Comparison of ENCODE assay signal across 14 cellular contexts in the genomic region with DNA sequence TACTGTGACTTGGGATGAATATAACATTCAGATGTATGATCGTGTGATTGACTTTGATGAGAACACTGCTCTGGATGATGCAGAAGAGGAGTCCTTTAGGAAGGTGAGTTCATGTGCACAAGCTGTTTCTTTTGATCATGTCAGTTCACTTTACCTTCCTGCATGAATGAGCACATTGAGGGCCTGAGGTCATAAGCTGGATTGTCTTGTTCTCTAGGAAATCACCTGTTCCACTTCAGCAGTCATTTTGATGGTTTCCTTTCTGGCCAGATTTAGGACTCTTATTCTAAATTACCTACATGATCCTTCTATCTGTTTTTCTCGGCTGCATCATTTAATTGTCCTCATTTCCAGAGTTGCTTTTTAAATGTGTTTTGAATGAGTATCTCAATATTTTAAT. TPM values are rescaled to one million over a fixed set of nuclear protein-coding genes. Genes with fewer than 3 reads are reported as not detected.
A peak's percentile ranks its signal among the peaks of the same experiment; 100 is the strongest.
DNase-seq lines count a peak whose midpoint lies in the region; ATAC-seq and TF ChIP-seq lines count a peak whose summit lies in the region.
"Had no signal": no experiment of that assay in that cellular context is flagged by ENCODE, and none has a peak within 500 bp of the region (broad histone marks: within the 10 kb centered on the region; RNA-seq: fewer than 3 reads in every experiment).

No MANE protein-coding gene starts in this region.

- DNase-seq in DMS53 treated with DMSO at 0.1 percent for 48 hours (lab: John Stamatoyannopoulos, UW; ENCODE audit: unreplicated experiment): peak; percentile 67
- peak; percentile 80 for DNase-seq in GM12865 (ENCODE audit: low read depth)
- DNase-seq in NCI-H69 (lab: John Stamatoyannopoulos, UW): peak; percentile 11
- DNase-seq in left kidney (ENCODE audit: low read depth, low spot score): peak; percentile 72
- no peak for DNase-seq in NCI-H82 treated with DMSO at 0.1 percent for 48 hours (lab: John Stamatoyannopoulos, UW; ENCODE audit: unreplicated experiment)
- no peak for DNase-seq in Right ventricle myocardium inferior (ENCODE audit: missing footprints)
- DNase-seq: activated CD8-positive, alpha-beta memory T cell treated with anti-CD3 and anti-CD28 coated beads, Interleukin-2, amount 10 ng/mL, durations not matched to agents 7 days and 5 days; cortex of kidney; IMR-90; NCI-H1436; substantia nigra had no signal

- H3K4me3 ChIP-seq in GM12865 (ENCODE audit: low read depth, low read length): no peak overlapping the region
- H3K4me3 ChIP-seq: lung had no signal

- intact Hi-C loops in Right ventricle myocardium inferior (cut with DNase I): loop anchor here (10.0 kb wide), 1 partner anchor 609 kb away; no protein-coding TSS in a partner anchor

- TF ChIP-seq CTCF in GM12865 (IDR thresholded peaks at IDR 0.05; ENCODE audit: insufficient read depth, low read depth, low read length, missing control alignments): no peak

- ATAC-seq in Right ventricle myocardium inferior: no peak
- ATAC-seq in GM18511 (IDR thresholded peaks at IDR 0.05; ENCODE audit: unreplicated experiment): no peak
- ATAC-seq: activated CD8-positive, alpha-beta memory T cell treated with anti-CD3 and anti-CD28 coated beads, Interleukin-2, amount 10 ng/mL, durations not matched to agents 7 days and 5 days had no signal

RNA-seq across cellular contexts. Expression of gene RCN2, which starts 4.1 kb away (rescaled TPM):
- 22.2 TPM for total RNA-seq in Right ventricle myocardium inferior

RNA-seq across cellular contexts. Expression of gene SCAPER, which starts 30.5 kb away (rescaled TPM):
- total RNA-seq in Right ventricle myocardium inferior: 47.6 TPM

RNA-seq across cellular contexts. Expression of gene PSTPIP1, which starts 59.3 kb away (rescaled TPM):
- 4.5 TPM for total RNA-seq in Right ventricle myocardium inferior
- total RNA-seq: SK-MEL-5 had no signal

Comparison
In these comparisons a context has a peak if more than half of its experiments do, and no peak if none do; other contexts are left out.
1. DNase-seq: peak in DMS53 treated with DMSO at 0.1 percent for 48 hours (single experiment), GM12865 (single experiment), NCI-H69 (single experiment) and left kidney (single experiment); none in NCI-H82 treated with DMSO at 0.1 percent for 48 hours (single experiment) and Right ventricle myocardium inferior (single experiment).